In genomic region chr17:49074851-49075540, GRCh38 we compare ENCODE assay signal across 33 cellular contexts. TPM values are rescaled to one million over a fixed set of nuclear protein-coding genes. Genes with fewer than 3 reads are reported as not detected.
"Had no signal": no experiment of that assay in that cellular context is flagged by ENCODE, and none has a peak within 500 bp of the region (broad histone marks: within the 10 kb centered on the region; RNA-seq: fewer than 3 reads in every experiment).

No MANE protein-coding gene starts in this region.

- H3K4me1 ChIP-seq: breast epithelium, pancreas, prostate gland, sigmoid colon, tibial nerve had no signal

- H3K4me3 Mint-ChIP-seq: activated CD4-positive, alpha-beta T cell treated with anti-CD3 and anti-CD28 coated beads for 36 hours; activated CD8-positive, alpha-beta memory T cell treated with anti-CD3 and anti-CD28 coated beads, Interleukin-2, amount 10 ng/mL, durations not matched to agents 7 days and 5 days; activated CD8-positive, alpha-beta T cell treated with anti-CD3 and anti-CD28 coated beads, Interleukin-2, amount 10 ng/mL, durations not matched to agents 7 days and 5 days; activated naive CD8-positive, alpha-beta T cell; dendritic cell treated with granulocyte-macrophage colony-stimulating factor and Interleukin-4, amounts not matched to agents 40 ng/mL and 50 ng/mL, for 4 days; endodermal cell; immature natural killer cell; mesothelial cell of epicardium; naive thymus-derived CD8-positive, alpha-beta T cell; neural crest cell had no signal

- H3K9me3 Mint-ChIP-seq: dendritic cell treated with granulocyte-macrophage colony-stimulating factor and Interleukin-4, amounts not matched to agents 40 ng/mL and 50 ng/mL, for 4 days; immature natural killer cell had no signal

- H3K36me3 Mint-ChIP-seq: activated CD8-positive, alpha-beta memory T cell treated with anti-CD3 and anti-CD28 coated beads, Interleukin-2, amount 10 ng/mL, durations not matched to agents 7 days and 5 days; activated naive CD8-positive, alpha-beta T cell; immature natural killer cell; mesothelial cell of epicardium; naive thymus-derived CD8-positive, alpha-beta T cell had no signal

- H3K27ac ChIP-seq: breast epithelium, heart left ventricle, pancreas, prostate gland, sigmoid colon, tibial nerve had no signal

- H3K4me3 ChIP-seq: breast epithelium, heart left ventricle, pancreas, prostate gland, sigmoid colon, tibial nerve had no signal

- H3K36me3 ChIP-seq: breast epithelium, heart left ventricle, pancreas, prostate gland, sigmoid colon, tibial nerve had no signal

- H3K9me3 ChIP-seq: breast epithelium, heart left ventricle, pancreas, prostate gland, sigmoid colon had no signal

- DNase-seq: activated CD4-positive, alpha-beta T cell treated with anti-CD3 and anti-CD28 coated beads for 36 hours; activated CD4-positive, CD25-positive, alpha-beta regulatory T cell; activated CD8-positive, alpha-beta memory T cell treated with anti-CD3 and anti-CD28 coated beads, Interleukin-2, amount 10 ng/mL, durations not matched to agents 7 days and 5 days; activated CD8-positive, alpha-beta T cell treated with anti-CD3 and anti-CD28 coated beads, Interleukin-2, amount 10 ng/mL, durations not matched to agents 7 days and 5 days; activated naive CD4-positive, alpha-beta T cell; activated T-cell treated with anti-CD3 and anti-CD28 coated beads, Interleukin-2, amount 50 U/mL, for 48 hours; aorta; central memory CD4-positive, alpha-beta T cell; endodermal cell; heart left ventricle; hypothalamus; immature natural killer cell; kidney; left colon; naive thymus-derived CD8-positive, alpha-beta T cell; nucleus accumbens; pancreas; retina; sigmoid colon; small intestine; stimulated activated CD4-positive, alpha-beta T cell treated with anti-CD3 and anti-CD28 coated beads, Interleukin-1b, Interleukin-23, amount 100 ng/mL, for 48 hours; stimulated activated CD4-positive, alpha-beta T cell treated with anti-CD3 and anti-CD28 coated beads, Interleukin-4, amount 100 ng/mL, for 4 hours; stimulated activated naive CD4-positive, alpha-beta T cell had no signal

- H3K27ac Mint-ChIP-seq: activated CD4-positive, alpha-beta T cell treated with anti-CD3 and anti-CD28 coated beads for 36 hours; activated CD8-positive, alpha-beta memory T cell treated with anti-CD3 and anti-CD28 coated beads, Interleukin-2, amount 10 ng/mL, durations not matched to agents 7 days and 5 days; activated CD8-positive, alpha-beta T cell treated with anti-CD3 and anti-CD28 coated beads, Interleukin-2, amount 10 ng/mL, durations not matched to agents 7 days and 5 days; activated naive CD8-positive, alpha-beta T cell; dendritic cell treated with granulocyte-macrophage colony-stimulating factor and Interleukin-4, amounts not matched to agents 40 ng/mL and 50 ng/mL, for 4 days; endodermal cell; immature natural killer cell; mesothelial cell of epicardium; naive thymus-derived CD8-positive, alpha-beta T cell had no signal

- H3K27me3 ChIP-seq: breast epithelium had no signal

- H3K4me1 Mint-ChIP-seq: activated CD8-positive, alpha-beta memory T cell treated with anti-CD3 and anti-CD28 coated beads, Interleukin-2, amount 10 ng/mL, durations not matched to agents 7 days and 5 days; immature natural killer cell; mesothelial cell of epicardium; neural crest cell had no signal

RNA-seq across cellular contexts. Expression of gene B4GALNT2, which starts 57.6 kb away (rescaled TPM):
- total RNA-seq: activated CD8-positive, alpha-beta T cell treated with anti-CD3 and anti-CD28 coated beads, Interleukin-2, amount 10 ng/mL, durations not matched to agents 7 days and 5 days; liver; neural crest cell; prostate gland; sigmoid colon; temporal lobe; tibial nerve; urinary bladder had no signal
- polyA plus RNA-seq: aorta; heart left ventricle; immature natural killer cell; liver; naive thymus-derived CD8-positive, alpha-beta T cell; pancreas; urinary bladder had no signal
